22 cellular contexts compared by ENCODE assay signal in the genomic region with DNA sequence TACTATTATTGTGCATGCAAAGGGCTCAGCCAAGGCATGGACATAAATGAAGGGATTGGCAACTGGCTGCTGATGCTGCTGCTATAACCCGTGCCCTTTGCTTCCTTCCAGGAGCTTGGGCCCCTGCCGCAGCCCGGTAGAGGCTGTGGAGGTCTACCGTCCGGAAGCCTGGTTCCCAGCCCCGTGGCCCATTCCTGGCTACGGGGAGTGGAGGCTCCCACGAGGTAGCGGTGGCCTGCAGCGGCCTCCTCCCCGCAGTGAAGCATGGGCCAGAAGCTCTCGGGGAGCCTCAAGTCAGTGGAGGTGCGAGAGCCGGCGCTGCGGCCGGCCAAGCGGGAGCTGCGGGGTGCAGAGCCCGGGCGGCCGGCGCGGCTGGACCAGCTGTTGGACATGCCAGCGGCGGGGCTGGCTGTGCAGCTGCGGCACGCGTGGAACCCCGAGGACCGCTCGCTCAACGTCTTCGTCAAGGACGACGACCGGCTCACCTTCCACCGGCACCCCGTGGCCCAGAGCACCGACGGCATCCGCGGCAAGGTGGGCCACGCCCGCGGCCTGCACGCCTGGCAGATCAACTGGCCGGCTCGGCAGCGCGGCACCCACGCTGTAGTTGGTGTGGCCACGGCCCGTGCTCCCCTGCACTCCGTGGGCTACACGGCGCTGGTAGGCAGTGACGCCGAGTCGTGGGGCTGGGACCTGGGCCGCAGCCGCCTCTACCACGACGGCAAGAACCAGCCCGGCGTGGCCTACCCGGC. TPM values are rescaled to one million over a fixed set of nuclear protein-coding genes. Genes with fewer than 3 reads are reported as not detected.
"Had no signal": no experiment of that assay in that cellular context is flagged by ENCODE, and none has a peak within 500 bp of the region (broad histone marks: within the 10 kb centered on the region; RNA-seq: fewer than 3 reads in every experiment).

No MANE protein-coding gene starts in this region.

- H3K9me3 ChIP-seq: ascending aorta, esophagus muscularis mucosa, gastroesophageal sphincter, heart left ventricle, prostate gland, right atrium auricular region, tibial nerve had no signal

- H3K27ac Mint-ChIP-seq: activated naive CD4-positive, alpha-beta T cell treated with anti-CD3 and anti-CD28 coated beads, Interleukin-2, amount 50 U/mL, for 24 hours; mesothelial cell of epicardium; stimulated activated effector memory CD8-positive, alpha-beta T cell treated with anti-CD3 and anti-CD28 coated beads, Interleukin-12 subunit alpha, Interleukin-12 subunit beta, amount 100 ng/mL, for 72 hours had no signal

- H3K27me3 Mint-ChIP-seq: activated naive CD4-positive, alpha-beta T cell treated with anti-CD3 and anti-CD28 coated beads, Interleukin-2, amount 50 U/mL, for 24 hours had no signal

- H3K9me3 Mint-ChIP-seq: activated naive CD4-positive, alpha-beta T cell treated with anti-CD3 and anti-CD28 coated beads, Interleukin-2, amount 50 U/mL, for 24 hours; mesothelial cell of epicardium; nephron; stimulated activated effector memory CD8-positive, alpha-beta T cell treated with anti-CD3 and anti-CD28 coated beads, Interleukin-12 subunit alpha, Interleukin-12 subunit beta, amount 100 ng/mL, for 72 hours had no signal

- ATAC-seq: gastroesophageal sphincter; stimulated activated effector memory CD8-positive, alpha-beta T cell treated with anti-CD3 and anti-CD28 coated beads, Interleukin-12 subunit alpha, Interleukin-12 subunit beta, amount 100 ng/mL, for 72 hours had no signal

- H3K4me1 ChIP-seq: ascending aorta, gastroesophageal sphincter, prostate gland, tibial nerve had no signal

- DNase-seq: activated CD4-positive, alpha-beta T cell treated with anti-CD3 and anti-CD28 coated beads, Interleukin-2, amount 50 U/mL, for 48 hours; activated gamma-delta T cell; activated T-cell treated with anti-CD3 and anti-CD28 coated beads, Interleukin-2, amount 50 U/mL, for 48 hours; cerebellar nuclear complex; effector CD8-positive, alpha-beta T cell; kidney; nucleus accumbens; WERI-Rb-1 had no signal

- H3K27ac ChIP-seq: ascending aorta, esophagus muscularis mucosa, gastroesophageal sphincter, prostate gland, right atrium auricular region, SK-N-MC, skin epidermis, tibial nerve, WERI-Rb-1 had no signal

- H3K4me1 Mint-ChIP-seq: activated naive CD4-positive, alpha-beta T cell treated with anti-CD3 and anti-CD28 coated beads, Interleukin-2, amount 50 U/mL, for 24 hours had no signal

- H3K27me3 ChIP-seq: ascending aorta, esophagus muscularis mucosa, gastroesophageal sphincter, heart left ventricle, right atrium auricular region, tibial nerve had no signal

- H3K4me3 Mint-ChIP-seq: activated naive CD4-positive, alpha-beta T cell treated with anti-CD3 and anti-CD28 coated beads, Interleukin-2, amount 50 U/mL, for 24 hours; mesothelial cell of epicardium; nephron; stimulated activated effector memory CD8-positive, alpha-beta T cell treated with anti-CD3 and anti-CD28 coated beads, Interleukin-12 subunit alpha, Interleukin-12 subunit beta, amount 100 ng/mL, for 72 hours had no signal

- H3K36me3 Mint-ChIP-seq: activated naive CD4-positive, alpha-beta T cell treated with anti-CD3 and anti-CD28 coated beads, Interleukin-2, amount 50 U/mL, for 24 hours; stimulated activated effector memory CD8-positive, alpha-beta T cell treated with anti-CD3 and anti-CD28 coated beads, Interleukin-12 subunit alpha, Interleukin-12 subunit beta, amount 100 ng/mL, for 72 hours had no signal

RNA-seq across cellular contexts. Expression of gene SPSB4, which starts 14.9 kb away (rescaled TPM):
- total RNA-seq: ascending aorta; T-helper 2 cell treated with Interferon-gamma antibody and Interleukin-4, amounts not matched to agents 100 ng/mL and 5 ng/mL, for 36 hours had no signal
